ENCODE assay signal across 8 cellular contexts in genomic region chr12:131132118-131132892, GRCh38.
DNase-seq lines count a peak whose midpoint lies in the region; ATAC-seq and TF ChIP-seq lines count a peak whose summit lies in the region.

No MANE protein-coding gene starts in this region.

- WGBS in GM23248 (ENCODE audit: low coverage in 1 of 2, low lambda C conversion rate in 2 of 2, missing lambda C conversion rate in 2 of 2), 2 experiments: 34 to 35% methylated on average over 26 to 29 of the region's 29 CpGs

- H3K36me3 ChIP-seq in GM23248 (ENCODE audit: low read depth): no peaks in the 10 kb centered on the region
- H3K36me3 ChIP-seq in neural progenitor cell: no peaks in the 10 kb centered on the region
- peaks cover 0 to 15% of the 10 kb centered on the region in 2 donors for H3K36me3 ChIP-seq in stomach smooth muscle (ENCODE audit: control insufficient read depth in 2 of 2, insufficient read depth in 2 of 2, low read length in 2 of 2)

- H3K27ac Mint-ChIP-seq in neural progenitor cell: no peak overlapping the region

- H3K9ac ChIP-seq in GM23248 (no peak overlapping the region), neural progenitor cell (no peak overlapping the region), stomach smooth muscle (ENCODE audit: low read length in 2 of 2) (peak overlapping the region; percentile 29 to 54)

- no peak overlapping the region for H3K4me3 ChIP-seq in GM23248
- H3K4me3 ChIP-seq in fibroblast of pulmonary artery (replicated peaks; ENCODE audit: low read depth, low read length): no peak overlapping the region
- H3K4me3 ChIP-seq in neural progenitor cell: peak overlapping the region; percentile 35
- H3K4me3 ChIP-seq in stomach smooth muscle (ENCODE audit: low read length in 2 of 2): peak overlapping the region; percentile 34 to 47

- in situ Hi-C loops in GM23248 (cut with MboI): no loop called here

- H3K9me2 ChIP-seq in GM23248 (ENCODE audit: insufficient read depth): no peaks in the 10 kb centered on the region

- peak overlapping the region; percentile 48 for H3K4me3 Mint-ChIP-seq in neural progenitor cell

- no peaks in the 10 kb centered on the region for H3K9me3 ChIP-seq in GM23248 (ENCODE audit: low read depth)
- no peaks in the 10 kb centered on the region for H3K9me3 ChIP-seq in neural progenitor cell (ENCODE audit: low read depth)
- H3K9me3 ChIP-seq in stomach smooth muscle (ENCODE audit: control insufficient read depth in 2 of 2, low read length in 2 of 2): no peaks in the 10 kb centered on the region

- H3K27me3 ChIP-seq in GM23248 (replicated peaks; ENCODE audit: insufficient read depth) (no peaks in the 10 kb centered on the region), neural progenitor cell (no peaks in the 10 kb centered on the region), stomach smooth muscle (ENCODE audit: control insufficient read depth in 1 of 2, insufficient read depth in 2 of 2, low read length in 2 of 2) (no peaks in the 10 kb centered on the region)

- no peak overlapping the region for H3K4me2 ChIP-seq in GM23248 (ENCODE audit: unreplicated experiment)
- H3K4me2 ChIP-seq in neural progenitor cell: peak overlapping the region; percentile 71

- H3K4me1 Mint-ChIP-seq in neural progenitor cell: peaks cover 34% of the 10 kb centered on the region

- no peak overlapping the region for H3K27ac ChIP-seq in GM23248
- no peak overlapping the region for H3K27ac ChIP-seq in neural progenitor cell
- peak overlapping the region; percentile 37 for H3K27ac ChIP-seq in stomach smooth muscle (ENCODE audit: low read length)

- peaks cover 2% of the 10 kb centered on the region for H3K36me3 Mint-ChIP-seq in neural progenitor cell

- peaks cover 22% of the 10 kb centered on the region for H3K27me3 Mint-ChIP-seq in neural progenitor cell (ENCODE audit: insufficient read depth, low read depth)

- H3K4me1 ChIP-seq in GM23248 (ENCODE audit: insufficient read depth) (no peaks in the 10 kb centered on the region), neural progenitor cell (no peaks in the 10 kb centered on the region), stomach smooth muscle (ENCODE audit: control insufficient read depth, insufficient read depth, low read length) (peaks cover 19% of the 10 kb centered on the region)

- TF ChIP-seq CTCF in fibroblast of pulmonary artery (IDR thresholded peaks at IDR 0.05; ENCODE audit: low read length, missing control alignments) (peak; percentile 29), neural progenitor cell (IDR thresholded peaks at IDR 0.05) (peak; percentile 90)

- peaks cover 2% of the 10 kb centered on the region for H3K9me3 Mint-ChIP-seq in neural progenitor cell

- H4K20me1 ChIP-seq in GM23248 (ENCODE audit: insufficient read depth): no peaks in the 10 kb centered on the region
- no peaks in the 10 kb centered on the region for H4K20me1 ChIP-seq in neural progenitor cell (ENCODE audit: low read depth)

- H3K79me2 ChIP-seq in GM23248 (ENCODE audit: insufficient read depth): no peaks in the 10 kb centered on the region
- H3K79me2 ChIP-seq in neural progenitor cell (ENCODE audit: low read depth): no peaks in the 10 kb centered on the region

- no peak for ATAC-seq in GM18870 (IDR thresholded peaks at IDR 0.05; ENCODE audit: unreplicated experiment)

- H2AFZ ChIP-seq in GM23248: no peak overlapping the region
- H2AFZ ChIP-seq in neural progenitor cell (replicated peaks): peak overlapping the region; percentile 84

- H3F3A ChIP-seq in GM23248 (ENCODE audit: insufficient read depth): no peaks in the 10 kb centered on the region
- no peaks in the 10 kb centered on the region for H3F3A ChIP-seq in neural progenitor cell (ENCODE audit: low read depth)

- DNase-seq in DMS53 treated with DMSO at 0.1 percent for 48 hours (lab: John Stamatoyannopoulos, UW; ENCODE audit: unreplicated experiment) (peak; percentile 19), GM23248 (peak; percentile 85), NCI-H526 treated with DMSO at 0.1 percent for 48 hours (lab: John Stamatoyannopoulos, UW) (peak; percentile 78), activated T-cell treated with anti-CD3 and anti-CD28 coated beads for 24 hours (ENCODE audit: low read depth) (peak; percentile 64), fibroblast of pulmonary artery (ENCODE audit: low read depth) (peak; percentile 46), neural progenitor cell (ENCODE audit: low spot score) (peak; percentile 91)

Comparison
In these comparisons a context has a peak if more than half of its experiments do, and no peak if none do; other contexts are left out.
1. DNase-seq: peak in every context shown above with its lines; median percentile 91 in neural progenitor cell; 85 in GM23248; 78 in NCI-H526 treated with DMSO at 0.1 percent for 48 hours; 64 in activated T-cell treated with anti-CD3 and anti-CD28 coated beads for 24 hours; 46 in fibroblast of pulmonary artery; 19 in DMS53 treated with DMSO at 0.1 percent for 48 hours.
2. H3K4me3 ChIP-seq: peak in neural progenitor cell (single experiment) and stomach smooth muscle (2 of 2); none in GM23248 (single experiment) and fibroblast of pulmonary artery (single experiment).
3. H3K9ac ChIP-seq: peak in stomach smooth muscle (2 of 2); none in GM23248 (single experiment) and neural progenitor cell (single experiment).